ENCODE assay signal across 38 cellular contexts in genomic region chr15:26945046-26945445, GRCh38. TPM values are rescaled to one million over a fixed set of nuclear protein-coding genes. Genes with fewer than 3 reads are reported as not detected.
"Had no signal": no experiment of that assay in that cellular context is flagged by ENCODE, and none has a peak within 500 bp of the region (broad histone marks: within the 10 kb centered on the region; RNA-seq: fewer than 3 reads in every experiment).

No MANE protein-coding gene starts in this region.

- H3K36me3 Mint-ChIP-seq: activated naive CD4-positive, alpha-beta T cell treated with anti-CD3 and anti-CD28 coated beads, Interleukin-2, amount 10 ng/mL, durations not matched to agents 7 days and 5 days; activated naive CD4-positive, alpha-beta T cell treated with anti-CD3 and anti-CD28 coated beads, Interleukin-2, amount 50 U/mL, for 72 hours; activated naive CD8-positive, alpha-beta T cell treated with anti-CD3 and anti-CD28 coated beads, Interleukin-2, amount 10 ng/mL, durations not matched to agents 7 days and 5 days had no signal

- H3K9me3 ChIP-seq: ascending aorta, esophagus squamous epithelium, gastroesophageal sphincter, heart right ventricle had no signal

- ATAC-seq: activated CD4-positive, alpha-beta T cell treated with anti-CD3 and anti-CD28 coated beads for 36 hours; activated naive CD4-positive, alpha-beta T cell treated with anti-CD3 and anti-CD28 coated beads, Interleukin-2, amount 50 U/mL, for 72 hours; activated T-cell treated with anti-CD3 and anti-CD28 coated beads, Interleukin-2, amount 50 U/mL, for 72 hours; gastroesophageal sphincter; heart right ventricle; T-helper 17 cell had no signal

- H3K27ac Mint-ChIP-seq: activated CD4-positive, alpha-beta memory T cell treated with anti-CD3 and anti-CD28 coated beads, Interleukin-2, amount 10 ng/mL, durations not matched to agents 7 days and 5 days; activated CD4-positive, alpha-beta T cell treated with anti-CD3 and anti-CD28 coated beads for 36 hours; activated CD4-positive, alpha-beta T cell treated with anti-CD3 and anti-CD28 coated beads, Interleukin-2, amount 10 ng/mL, durations not matched to agents 7 days and 5 days; activated naive CD4-positive, alpha-beta T cell treated with anti-CD3 and anti-CD28 coated beads, Interleukin-2, amount 10 ng/mL, durations not matched to agents 7 days and 5 days; activated naive CD4-positive, alpha-beta T cell treated with anti-CD3 and anti-CD28 coated beads, Interleukin-2, amount 50 U/mL, for 72 hours; activated naive CD8-positive, alpha-beta T cell treated with anti-CD3 and anti-CD28 coated beads, Interleukin-2, amount 10 ng/mL, durations not matched to agents 7 days and 5 days; activated T-cell treated with anti-CD3 and anti-CD28 coated beads, Interleukin-2, amount 50 U/mL, for 24 hours; activated T-cell treated with anti-CD3 and anti-CD28 coated beads, Interleukin-2, amount 50 U/mL, for 72 hours; T-helper 17 cell; T-helper 2 cell treated with Interferon-gamma antibody and Interleukin-4, amounts not matched to agents 5 μg/mL and 100 μg/mL, for 36 hours had no signal

- H3K27ac ChIP-seq: ascending aorta, brain microvascular endothelial cell, coronary artery, epithelial cell of prostate, esophagus squamous epithelium, gastroesophageal sphincter, heart right ventricle, WERI-Rb-1 had no signal

- H3K4me3 Mint-ChIP-seq: activated CD4-positive, alpha-beta memory T cell treated with anti-CD3 and anti-CD28 coated beads, Interleukin-2, amount 10 ng/mL, durations not matched to agents 7 days and 5 days; activated CD4-positive, alpha-beta T cell treated with anti-CD3 and anti-CD28 coated beads for 36 hours; activated CD4-positive, alpha-beta T cell treated with anti-CD3 and anti-CD28 coated beads, Interleukin-2, amount 10 ng/mL, durations not matched to agents 7 days and 5 days; activated naive CD4-positive, alpha-beta T cell treated with anti-CD3 and anti-CD28 coated beads, Interleukin-2, amount 10 ng/mL, durations not matched to agents 7 days and 5 days; activated naive CD8-positive, alpha-beta T cell treated with anti-CD3 and anti-CD28 coated beads, Interleukin-2, amount 10 ng/mL, durations not matched to agents 7 days and 5 days; activated T-cell treated with anti-CD3 and anti-CD28 coated beads, Interleukin-2, amount 50 U/mL, for 24 hours; activated T-cell treated with anti-CD3 and anti-CD28 coated beads, Interleukin-2, amount 50 U/mL, for 72 hours; central memory CD8-positive, alpha-beta T cell; T-helper 17 cell; T-helper 2 cell treated with Interferon-gamma antibody and Interleukin-4, amounts not matched to agents 5 μg/mL and 100 μg/mL, for 36 hours had no signal

- H3K4me1 ChIP-seq: ascending aorta, esophagus squamous epithelium, gastroesophageal sphincter, heart right ventricle had no signal

- FAIRE-seq: bronchial epithelial cell, endometrium, endothelial cell of umbilical vein had no signal

- DNase-seq: activated CD4-positive, alpha-beta memory T cell treated with anti-CD3 and anti-CD28 coated beads, Interleukin-2, amount 10 ng/mL, durations not matched to agents 7 days and 5 days; activated CD4-positive, alpha-beta T cell treated with anti-CD3 and anti-CD28 coated beads for 36 hours; activated CD4-positive, alpha-beta T cell treated with anti-CD3 and anti-CD28 coated beads, Interleukin-2, amount 10 ng/mL, durations not matched to agents 7 days and 5 days; activated CD4-positive, alpha-beta T cell treated with anti-CD3 and anti-CD28 coated beads, Interleukin-2, amount 50 U/mL, for 4 hours; activated CD4-positive, CD25-positive, alpha-beta regulatory T cell; activated CD4-positive, CD25-positive, alpha-beta regulatory T cell treated with anti-CD3 and anti-CD28 coated beads, Interleukin-2, amount 50 U/mL, for 72 hours; activated CD8-positive, alpha-beta memory T cell treated with anti-CD3 and anti-CD28 coated beads, Interleukin-2, amount 50 U/mL, for 48 hours; activated gamma-delta T cell; activated naive CD4-positive, alpha-beta T cell; activated naive CD4-positive, alpha-beta T cell treated with anti-CD3 and anti-CD28 coated beads, Interleukin-2, amount 10 ng/mL, durations not matched to agents 7 days and 5 days; activated naive CD8-positive, alpha-beta T cell treated with anti-CD3 and anti-CD28 coated beads, Interleukin-2, amount 10 ng/mL, durations not matched to agents 7 days and 5 days; activated T-cell treated with anti-CD3 and anti-CD28 coated beads for 4 hours; activated T-cell treated with anti-CD3 and anti-CD28 coated beads, Interleukin-2, amount 50 U/mL, for 24 hours; activated T-cell treated with anti-CD3 and anti-CD28 coated beads, Interleukin-2, amount 50 U/mL, for 72 hours; brain microvascular endothelial cell; dermis blood vessel endothelial cell; effector CD8-positive, alpha-beta T cell; esophagus squamous epithelium; foreskin melanocyte; heart right ventricle; T-helper 1 cell; T-helper 17 cell; T1000; WERI-Rb-1 had no signal

- H3K27me3 Mint-ChIP-seq: activated CD4-positive, alpha-beta memory T cell treated with anti-CD3 and anti-CD28 coated beads, Interleukin-2, amount 10 ng/mL, durations not matched to agents 7 days and 5 days; activated CD4-positive, alpha-beta T cell treated with anti-CD3 and anti-CD28 coated beads for 36 hours; activated CD4-positive, alpha-beta T cell treated with anti-CD3 and anti-CD28 coated beads, Interleukin-2, amount 10 ng/mL, durations not matched to agents 7 days and 5 days; activated naive CD4-positive, alpha-beta T cell treated with anti-CD3 and anti-CD28 coated beads, Interleukin-2, amount 10 ng/mL, durations not matched to agents 7 days and 5 days; activated naive CD8-positive, alpha-beta T cell treated with anti-CD3 and anti-CD28 coated beads, Interleukin-2, amount 10 ng/mL, durations not matched to agents 7 days and 5 days; activated T-cell treated with anti-CD3 and anti-CD28 coated beads, Interleukin-2, amount 50 U/mL, for 24 hours; central memory CD8-positive, alpha-beta T cell; T-helper 17 cell had no signal

- H3K27me3 ChIP-seq: ascending aorta, brain microvascular endothelial cell, esophagus squamous epithelium, gastroesophageal sphincter, heart right ventricle had no signal

- H3K9me3 Mint-ChIP-seq: activated naive CD8-positive, alpha-beta T cell treated with anti-CD3 and anti-CD28 coated beads, Interleukin-2, amount 10 ng/mL, durations not matched to agents 7 days and 5 days; central memory CD8-positive, alpha-beta T cell had no signal

- H3K36me3 ChIP-seq: ascending aorta, brain microvascular endothelial cell, esophagus squamous epithelium, heart right ventricle, WERI-Rb-1 had no signal

- H3K4me1 Mint-ChIP-seq: activated CD4-positive, alpha-beta memory T cell treated with anti-CD3 and anti-CD28 coated beads, Interleukin-2, amount 10 ng/mL, durations not matched to agents 7 days and 5 days; activated CD4-positive, alpha-beta T cell treated with anti-CD3 and anti-CD28 coated beads for 36 hours; activated CD4-positive, alpha-beta T cell treated with anti-CD3 and anti-CD28 coated beads, Interleukin-2, amount 10 ng/mL, durations not matched to agents 7 days and 5 days; activated naive CD4-positive, alpha-beta T cell treated with anti-CD3 and anti-CD28 coated beads, Interleukin-2, amount 10 ng/mL, durations not matched to agents 7 days and 5 days; activated naive CD8-positive, alpha-beta T cell treated with anti-CD3 and anti-CD28 coated beads, Interleukin-2, amount 10 ng/mL, durations not matched to agents 7 days and 5 days; central memory CD8-positive, alpha-beta T cell; T-helper 17 cell had no signal

- H3K4me3 ChIP-seq: ascending aorta, coronary artery, esophagus squamous epithelium, gastroesophageal sphincter, heart right ventricle had no signal

RNA-seq across cellular contexts. Expression of gene GABRG3, which starts 25.9 kb away (rescaled TPM):
- total RNA-seq: activated CD4-positive, alpha-beta memory T cell treated with anti-CD3 and anti-CD28 coated beads, Interleukin-2, amount 10 ng/mL, durations not matched to agents 7 days and 5 days; activated CD4-positive, alpha-beta T cell treated with anti-CD3 and anti-CD28 coated beads for 36 hours; activated CD4-positive, alpha-beta T cell treated with anti-CD3 and anti-CD28 coated beads, Interleukin-2, amount 10 ng/mL, durations not matched to agents 7 days and 5 days; activated naive CD4-positive, alpha-beta T cell treated with anti-CD3 and anti-CD28 coated beads, Interleukin-2, amount 50 U/mL, for 72 hours; activated naive CD8-positive, alpha-beta T cell treated with anti-CD3 and anti-CD28 coated beads, Interleukin-2, amount 10 ng/mL, durations not matched to agents 7 days and 5 days; activated T-cell treated with anti-CD3 and anti-CD28 coated beads, Interleukin-2, amount 50 U/mL, for 72 hours; ascending aorta; bronchial epithelial cell; dermis blood vessel endothelial cell; endothelial cell of umbilical vein; fibroblast of lung; fibroblast of villous mesenchyme; glomerular endothelial cell; heart right ventricle; T-helper 17 cell had no signal
- polyA plus RNA-seq: endothelial cell of umbilical vein, esophagus, fibroblast of lung, heart right ventricle had no signal
